In the genomic region with DNA sequence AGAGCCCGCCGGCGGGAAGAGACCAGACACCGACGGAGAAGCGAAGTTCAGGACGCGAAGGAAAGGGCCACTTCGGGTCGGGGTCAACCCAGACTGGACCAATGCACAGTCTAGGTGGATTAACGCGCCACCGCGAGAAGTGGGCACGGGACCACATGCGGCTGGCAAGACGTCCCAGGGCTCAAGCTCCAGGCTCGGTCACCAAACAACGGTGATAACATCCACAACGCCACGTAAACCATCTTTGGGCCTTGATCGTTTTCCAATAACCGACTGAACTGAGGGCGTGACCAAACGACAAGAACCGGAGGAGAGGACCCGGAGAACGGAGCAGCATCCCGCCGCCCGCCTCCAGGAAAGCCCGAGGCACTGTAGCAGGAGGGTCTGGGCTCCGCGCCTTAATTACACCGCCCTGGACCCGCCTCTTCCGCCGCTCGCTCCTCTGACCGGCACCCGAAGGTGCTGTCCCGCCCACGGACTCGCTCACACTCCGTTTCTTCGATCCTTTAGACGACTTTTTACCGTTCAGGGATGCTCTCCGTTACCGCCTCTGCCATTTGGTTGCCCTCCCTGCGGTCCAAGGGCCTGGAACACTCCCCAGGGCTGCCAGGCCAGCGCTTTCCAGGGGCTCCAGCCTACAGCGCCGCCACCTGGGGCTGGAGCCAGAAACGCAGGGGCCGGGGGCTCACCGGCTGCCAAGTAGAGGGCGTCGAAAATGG, we compare ENCODE assay signal across 1 cellular context.
TF ChIP-seq lines count a peak whose summit lies in the region.

No MANE protein-coding gene starts in this region.

TF ChIP-seq in HepG2, 621 proteins besides CTCF, POLR2A, EP300 and RAD21:
- TF ChIP-seq ZNF207 (IDR thresholded peaks at IDR 0.05; ENCODE audit: borderline replicate concordance) (no peak), ZNF841 (CRISPR knock-in tag; IDR thresholded peaks at IDR 0.05; ENCODE audit: borderline replicate concordance) (no peak), ZBTB1 (CRISPR knock-in tag; IDR thresholded peaks at IDR 0.05; ENCODE audit: borderline replicate concordance) (no peak), ZNF761 (CRISPR knock-in tag; conservative IDR thresholded peaks at IDR 0.05) (no peak), NFAT5 (CRISPR knock-in tag; IDR thresholded peaks at IDR 0.05) (no peak), ZBTB44 (CRISPR knock-in tag; IDR thresholded peaks at IDR 0.05) (no peak), ZBED4 (CRISPR knock-in tag; IDR thresholded peaks at IDR 0.05; ENCODE audit: borderline replicate concordance) (no peak)
- TF ChIP-seq, protein P1, sequence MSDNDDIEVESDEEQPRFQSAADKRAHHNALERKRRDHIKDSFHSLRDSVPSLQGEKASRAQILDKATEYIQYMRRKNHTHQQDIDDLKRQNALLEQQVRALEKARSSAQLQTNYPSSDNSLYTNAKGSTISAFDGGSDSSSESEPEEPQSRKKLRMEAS (IDR thresholded peaks at IDR 0.05), result no peak
- TF ChIP-seq, protein P2, sequence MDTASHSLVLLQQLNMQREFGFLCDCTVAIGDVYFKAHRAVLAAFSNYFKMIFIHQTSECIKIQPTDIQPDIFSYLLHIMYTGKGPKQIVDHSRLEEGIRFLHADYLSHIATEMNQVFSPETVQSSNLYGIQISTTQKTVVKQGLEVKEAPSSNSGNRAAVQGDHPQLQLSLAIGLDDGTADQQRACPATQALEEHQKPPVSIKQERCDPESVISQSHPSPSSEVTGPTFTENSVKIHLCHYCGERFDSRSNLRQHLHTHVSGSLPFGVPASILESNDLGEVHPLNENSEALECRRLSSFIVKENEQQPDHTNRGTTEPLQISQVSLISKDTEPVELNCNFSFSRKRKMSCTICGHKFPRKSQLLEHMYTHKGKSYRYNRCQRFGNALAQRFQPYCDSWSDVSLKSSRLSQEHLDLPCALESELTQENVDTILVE (CRISPR knock-in tag; IDR thresholded peaks at IDR 0.05), result no peak
